In genomic region chr1:37931493-37932158, GRCh38 we compare ENCODE assay signal across 8 cellular contexts. TPM values are rescaled to one million over a fixed set of nuclear protein-coding genes. Genes with fewer than 3 reads are reported as not detected.
A peak's percentile ranks its signal among the peaks of the same experiment; 100 is the strongest.
DNase-seq lines count a peak whose midpoint lies in the region; ATAC-seq, FAIRE-seq and TF ChIP-seq lines count a peak whose summit lies in the region.

No MANE protein-coding gene starts in this region.

- in situ Hi-C loops in gastrocnemius medialis (cut with MboI; ENCODE audit: low sequenced_read_pairs in 4 of 4) = no loop called here

- BruUV-seq in A673 (replicated peaks; lab: Mats Ljungman, UMichigan) = no TSS peak

- H3K9me3 ChIP-seq in A673 (ENCODE audit: low read depth, low read length, poor library complexity, severe bottlenecking) (no peaks in the 10 kb centered on the region), iPS DF 6.9 (ENCODE audit: control insufficient read depth, insufficient read depth, low read length) (no peaks in the 10 kb centered on the region), gastrocnemius medialis (no peaks in the 10 kb centered on the region)

- intact Hi-C loops in A673 (cut with micrococcal nuclease; ENCODE audit: unreplicated experiment) (no loop called here), gastrocnemius medialis (cut with DNase I; ENCODE audit: low total_unique reads) (loop anchor here (1.0 kb wide), 1 partner anchor 15 kb away; no protein-coding TSS in a partner anchor)

- TF ChIP-seq CTCF in A673 (conservative IDR thresholded peaks at IDR 0.05; ENCODE audit: low read depth, low read length) (no peak), brain (conservative IDR thresholded peaks at IDR 0.05) (no peak), gastrocnemius medialis (IDR thresholded peaks at IDR 0.05 in 4 of 5, conservative IDR thresholded peaks at IDR 0.05 in 1 of 5) (peak in 2 of 5 experiments; percentile 35 to 49)

- no CpG with 5 or more reads among the region's 58 CpGs for WGBS in iPS DF 6.9 (ENCODE audit: insufficient coverage, insufficient read length)

- H3K9me3 Mint-ChIP-seq in brain = peaks cover 0 to 4% (median 0%) of the 10 kb centered on the region in 5 experiments

- H3K4me1 ChIP-seq in A673 (ENCODE audit: insufficient read depth, low read length, poor library complexity, severe bottlenecking) = peaks cover 7% of the 10 kb centered on the region
- H3K4me1 ChIP-seq in iPS DF 6.9 (ENCODE audit: control insufficient read depth, insufficient read depth, low read length) = no peaks in the 10 kb centered on the region
- peaks cover 15 to 35% of the 10 kb centered on the region in 2 donors for H3K4me1 ChIP-seq in gastrocnemius medialis

- peak; percentile 79 for FAIRE-seq in TTC549 (lab: Jason Lieb, UNC)

- H3K36me3 ChIP-seq in A673 (ENCODE audit: insufficient read depth, low read length, poor library complexity, severe bottlenecking) (no peaks in the 10 kb centered on the region), iPS DF 6.9 (ENCODE audit: control insufficient read depth, insufficient read depth, low read length) (no peaks in the 10 kb centered on the region), gastrocnemius medialis (peaks cover 0 to under 1% of the 10 kb centered on the region in 2 donors)

- TF ChIP-seq POLR2A in gastrocnemius medialis (IDR thresholded peaks at IDR 0.05) = peak; percentile 22 to 40

- POLR2A ChIA-PET in A673 (lab: Charles Lee; ENCODE audit: low non-redundant PET) = interaction anchor here (0.7 kb wide), 1 partner anchor 56 kb away, joined by 3 read pairs; no protein-coding TSS in a partner anchor

- peak; percentile 99 for DNase-seq in A673 (ENCODE audit: low spot score)
- DNase-seq in NCI-H2107 treated with DMSO at 0.1 percent for 48 hours (lab: John Stamatoyannopoulos, UW; ENCODE audit: unreplicated experiment) = peak; percentile 93
- DNase-seq in iPS DF 6.9 (ENCODE audit: low read depth, low spot score) = peak; percentile 95
- DNase-seq in gastrocnemius medialis = peak; percentile 92 to 96

- peak overlapping the region; percentile 71 for H3K27ac ChIP-seq in A673 (ENCODE audit: low read depth, low read length, poor library complexity, severe bottlenecking)
- H3K27ac ChIP-seq in iPS DF 6.9 (ENCODE audit: low read length) = no peak overlapping the region
- H3K27ac ChIP-seq in gastrocnemius medialis = peak overlapping the region; percentile 77 to 93 (median 81)

- peak overlapping the region; percentile 88 to 92 (median 90) for H3K4me3 Mint-ChIP-seq in brain

- peaks cover 25% of the 10 kb centered on the region for H3K4me1 Mint-ChIP-seq in brain

- H3K36me3 Mint-ChIP-seq in brain = peaks cover 46% of the 10 kb centered on the region

- peak; percentile 86 for ATAC-seq in GM18861 (IDR thresholded peaks at IDR 0.05; ENCODE audit: unreplicated experiment)
- ATAC-seq in HG03066 (IDR thresholded peaks at IDR 0.05; ENCODE audit: low read depth, unreplicated experiment) = peak; percentile 93
- ATAC-seq in gastrocnemius medialis = peak; percentile 93 to 97

- CTCF ChIA-PET in A673 (lab: Charles Lee) = interaction anchor here (1.0 kb wide), 1 partner anchor 72 kb away, joined by 4 read pairs; the partner anchor contains the start of gene MTF1

- H3K4me3 ChIP-seq in A673 (ENCODE audit: low read depth, low read length, poor library complexity, severe bottlenecking) (peak overlapping the region; percentile 88), iPS DF 6.9 (ENCODE audit: low read length) (peak overlapping the region; percentile 92), gastrocnemius medialis (peak overlapping the region; percentile 71 to 95 (median 74))

- peak overlapping the region; percentile 62 to 88 (median 79) for H3K27ac Mint-ChIP-seq in brain

- no peaks in the 10 kb centered on the region for H3K27me3 Mint-ChIP-seq in brain

- no peaks in the 10 kb centered on the region for H3K27me3 ChIP-seq in A673 (replicated peaks; ENCODE audit: insufficient read depth, low read depth, low read length, poor library complexity)
- H3K27me3 ChIP-seq in iPS DF 6.9 (ENCODE audit: control insufficient read depth, insufficient read depth, low read length) = no peaks in the 10 kb centered on the region
- no peaks in the 10 kb centered on the region for H3K27me3 ChIP-seq in gastrocnemius medialis

RNA-seq across cellular contexts. Expression of gene INPP5B, which starts 15.2 kb away (rescaled TPM):
- total RNA-seq in A673 (2021) = 15.6 and 23.9 TPM in 2 replicates
- 8.8 TPM for polyA plus RNA-seq in brain (ENCODE audit: insufficient read depth, low read depth, low replicate concordance)
- total RNA-seq in gastrocnemius medialis = 10 to 100 TPM in 2 of 4 donors, 1 to 10 TPM in 2; 6.8 to 13.4 (median 10.1) TPM

RNA-seq across cellular contexts. Expression of gene SF3A3, which starts 58.2 kb away (rescaled TPM):
- total RNA-seq in A673 (2021) (184 and 194 TPM in 2 replicates), gastrocnemius medialis (10 to 100 TPM; 23.0 to 41.4 (median 34.8) TPM)
- 88.2 TPM for polyA plus RNA-seq in brain (ENCODE audit: insufficient read depth, low read depth, low replicate concordance)
